ENCODE assay signal across 9 cellular contexts in the genomic region with DNA sequence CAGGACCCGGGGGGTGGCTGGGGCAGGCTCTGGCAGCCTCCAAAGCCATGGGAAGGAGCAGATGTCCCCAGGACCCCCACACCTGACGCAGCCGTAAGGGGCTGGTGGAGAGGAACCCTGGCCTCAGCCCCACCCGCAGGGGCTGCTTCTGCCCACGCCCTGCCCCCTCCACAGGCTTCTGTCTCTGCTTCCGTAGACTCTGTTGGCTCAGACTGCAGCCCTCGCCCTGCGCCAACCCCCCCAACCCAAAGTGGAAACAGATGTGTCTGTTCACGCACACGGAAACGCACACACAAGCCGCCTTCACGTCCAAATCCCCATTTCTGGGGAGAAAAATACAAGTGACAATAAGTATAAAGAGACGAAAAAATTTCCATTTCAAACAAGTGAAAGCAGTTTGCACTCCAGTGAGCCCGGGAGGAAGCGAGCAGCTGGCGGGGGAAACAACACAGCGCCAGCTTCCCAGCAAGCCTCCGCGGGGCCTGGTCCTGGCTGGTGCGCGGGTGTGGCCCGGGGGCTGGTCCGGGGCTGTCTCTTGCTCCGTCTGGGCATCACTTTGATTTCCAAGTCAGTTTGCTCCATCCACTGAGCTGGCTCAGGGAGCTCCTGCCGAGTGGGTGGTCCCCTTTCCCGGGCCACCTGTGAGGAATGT. TPM values are rescaled to one million over a fixed set of nuclear protein-coding genes. Genes with fewer than 3 reads are reported as not detected.
DNase-seq lines count a peak whose midpoint lies in the region; TF ChIP-seq lines count a peak whose summit lies in the region.
"Had no signal": no experiment of that assay in that cellular context is flagged by ENCODE, and none has a peak within 500 bp of the region (broad histone marks: within the 10 kb centered on the region; RNA-seq: fewer than 3 reads in every experiment).

No MANE protein-coding gene starts in this region.

- no peaks in the 10 kb centered on the region for H3K36me3 Mint-ChIP-seq in activated naive CD8-positive, alpha-beta T cell treated with anti-CD3 and anti-CD28 coated beads for 36 hours
- no peaks in the 10 kb centered on the region for H3K36me3 Mint-ChIP-seq in activated T-helper 2 cell treated with anti-CD3 and anti-CD28 coated beads, Interferon-gamma antibody, Interleukin-2, Interleukin-4, amounts not matched to agents 10 μg/mL and 5 μg/mL and 100 μg/mL, durations not matched to agents 14 hours and 24 hours and 36 hours (ENCODE audit: low read depth)

- H3K27me3 ChIP-seq in hepatocyte (no peaks in the 10 kb centered on the region), spleen (replicated peaks in 1 of 7) (peaks cover 0 to 29% (median 0%) of the 10 kb centered on the region in 7 donors)

- no peaks in the 10 kb centered on the region for H4K20me1 ChIP-seq in hepatocyte (ENCODE audit: insufficient read depth, poor library complexity, severe bottlenecking)

- H3K4me2 ChIP-seq in hepatocyte = peak overlapping the region; percentile 48
- H3K4me2 ChIP-seq: PC-9 had no signal

- peaks cover 5% of the 10 kb centered on the region for H3K27me3 Mint-ChIP-seq in activated naive CD8-positive, alpha-beta T cell treated with anti-CD3 and anti-CD28 coated beads for 36 hours
- no peaks in the 10 kb centered on the region for H3K27me3 Mint-ChIP-seq in activated T-helper 2 cell treated with anti-CD3 and anti-CD28 coated beads, Interferon-gamma antibody, Interleukin-2, Interleukin-4, amounts not matched to agents 10 μg/mL and 5 μg/mL and 100 μg/mL, durations not matched to agents 14 hours and 24 hours and 36 hours (ENCODE audit: low read depth)

- no peak overlapping the region for H2AFZ ChIP-seq in hepatocyte
- H2AFZ ChIP-seq: PC-9 had no signal

- H3K27ac ChIP-seq in hepatocyte (peak overlapping the region; percentile 80), spleen (peak overlapping the region in 5 of 8 donors; percentile 39 to 63 (median 54))
- H3K27ac ChIP-seq: PC-9 had no signal

- H3K4me1 ChIP-seq in hepatocyte (ENCODE audit: insufficient read depth) (peaks cover 17% of the 10 kb centered on the region), spleen (peaks cover 6 to 20% (median 13%) of the 10 kb centered on the region in 6 donors)

- no peaks in the 10 kb centered on the region for H3K9me2 ChIP-seq in hepatocyte (replicated peaks; ENCODE audit: insufficient read depth)

- no peak for TF ChIP-seq POLR2A in spleen (IDR thresholded peaks at IDR 0.05)

- DNase-seq in GM04504 (ENCODE audit: low read depth) (peak; percentile 26), hepatocyte (ENCODE audit: low spot score) (peak; percentile 35), spleen (peak; percentile 77), T-helper 9 cell (no peak), NCI-H524 (lab: John Stamatoyannopoulos, UW) (no peak), hepatic stellate cell (ENCODE audit: low spot score) (no peak)
- DNase-seq in activated naive CD8-positive, alpha-beta T cell treated with anti-CD3 and anti-CD28 coated beads for 36 hours = no peak
- DNase-seq in activated T-helper 2 cell treated with anti-CD3 and anti-CD28 coated beads, Interferon-gamma antibody, Interleukin-2, Interleukin-4, amounts not matched to agents 10 μg/mL and 5 μg/mL and 100 μg/mL, durations not matched to agents 14 hours and 24 hours and 36 hours (ENCODE audit: low spot score) = no peak
- DNase-seq: PC-9 had no signal

- H3K4me3 ChIP-seq in hepatocyte (no peak overlapping the region), spleen (peak overlapping the region in 6 of 8 donors; percentile 4 to 57 (median 9))
- H3K4me3 ChIP-seq: PC-9 had no signal

- no peaks in the 10 kb centered on the region for H3K79me2 ChIP-seq in hepatocyte

- WGBS in hepatocyte (ENCODE audit: low lambda C conversion rate, missing lambda C conversion rate) = 59% methylated on average over 25 of the region's 27 CpGs
- WGBS in spleen, 5 donors = 8 to 18% (median 9%) methylated on average over 20 to 27 of the region's 27 CpGs

- intact Hi-C loops in spleen (cut with DNase I; ENCODE audit: low total_unique reads) = no loop called here
- intact Hi-C loops in activated T-helper 2 cell treated with anti-CD3 and anti-CD28 coated beads, Interferon-gamma antibody, Interleukin-2, Interleukin-4, amounts not matched to agents 10 μg/mL and 5 μg/mL and 100 μg/mL, durations not matched to agents 14 hours and 24 hours and 36 hours (cut with micrococcal nuclease) = no loop called here

- H3K4me3 Mint-ChIP-seq in activated naive CD8-positive, alpha-beta T cell treated with anti-CD3 and anti-CD28 coated beads for 36 hours = peak overlapping the region; percentile 18
- no peak overlapping the region for H3K4me3 Mint-ChIP-seq in activated T-helper 2 cell treated with anti-CD3 and anti-CD28 coated beads, Interferon-gamma antibody, Interleukin-2, Interleukin-4, amounts not matched to agents 10 μg/mL and 5 μg/mL and 100 μg/mL, durations not matched to agents 14 hours and 24 hours and 36 hours (ENCODE audit: low read depth)

- no peaks in the 10 kb centered on the region for H3K4me1 Mint-ChIP-seq in activated naive CD8-positive, alpha-beta T cell treated with anti-CD3 and anti-CD28 coated beads for 36 hours
- H3K4me1 Mint-ChIP-seq in activated T-helper 2 cell treated with anti-CD3 and anti-CD28 coated beads, Interferon-gamma antibody, Interleukin-2, Interleukin-4, amounts not matched to agents 10 μg/mL and 5 μg/mL and 100 μg/mL, durations not matched to agents 14 hours and 24 hours and 36 hours (ENCODE audit: low read depth) = no peaks in the 10 kb centered on the region

- no peak overlapping the region for H3K27ac Mint-ChIP-seq in activated naive CD8-positive, alpha-beta T cell treated with anti-CD3 and anti-CD28 coated beads for 36 hours
- H3K27ac Mint-ChIP-seq in activated T-helper 2 cell treated with anti-CD3 and anti-CD28 coated beads, Interferon-gamma antibody, Interleukin-2, Interleukin-4, amounts not matched to agents 10 μg/mL and 5 μg/mL and 100 μg/mL, durations not matched to agents 14 hours and 24 hours and 36 hours = no peak overlapping the region

- no peaks in the 10 kb centered on the region for H3K9me3 ChIP-seq in hepatocyte (ENCODE audit: low read depth)
- H3K9me3 ChIP-seq in spleen = no peaks in the 10 kb centered on the region

- no peaks in the 10 kb centered on the region for H3K36me3 ChIP-seq in hepatocyte (replicated peaks; ENCODE audit: insufficient read depth, low read depth)
- no peaks in the 10 kb centered on the region for H3K36me3 ChIP-seq in spleen

- no peaks in the 10 kb centered on the region for H3K9me3 Mint-ChIP-seq in activated naive CD8-positive, alpha-beta T cell treated with anti-CD3 and anti-CD28 coated beads for 36 hours
- H3K9me3 Mint-ChIP-seq in activated T-helper 2 cell treated with anti-CD3 and anti-CD28 coated beads, Interferon-gamma antibody, Interleukin-2, Interleukin-4, amounts not matched to agents 10 μg/mL and 5 μg/mL and 100 μg/mL, durations not matched to agents 14 hours and 24 hours and 36 hours = no peaks in the 10 kb centered on the region

- TF ChIP-seq CTCF in hepatocyte (IDR thresholded peaks at IDR 0.05; ENCODE audit: poor library complexity) = no peak
- TF ChIP-seq CTCF in spleen (IDR thresholded peaks at IDR 0.05 in 8 of 11, conservative IDR thresholded peaks at IDR 0.05 in 3 of 11) = no peak

RNA-seq across cellular contexts. Expression of gene RXRA, which starts 32.6 kb away (rescaled TPM):
- total RNA-seq in activated naive CD8-positive, alpha-beta T cell treated with anti-CD3 and anti-CD28 coated beads for 36 hours = 10 to 100 TPM; 11.0 to 11.4 TPM
- 32.5 and 35.9 TPM in 2 replicates for total RNA-seq in hepatocyte
- polyA plus RNA-seq in hepatocyte = 34.3 and 41.6 TPM in 2 replicates
- total RNA-seq in spleen = 100 to 1,000 TPM in 2 of 7 donors, 10 to 100 TPM in 5; 67.7 to 116 (median 95.6) TPM
- polyA plus RNA-seq in spleen = 10 to 100 TPM; 10.9 to 40.4 (median 11.9) TPM
- total RNA-seq in activated T-helper 2 cell treated with anti-CD3 and anti-CD28 coated beads, Interferon-gamma antibody, Interleukin-2, Interleukin-4, amounts not matched to agents 10 μg/mL and 5 μg/mL and 100 μg/mL, durations not matched to agents 14 hours and 24 hours and 36 hours = 22.8 and 22.9 TPM in 2 replicates

Comparison
In these comparisons a context has a peak if more than half of its experiments do, and no peak if none do; other contexts are left out.
1. DNase-seq: peak in GM04504 (single experiment), hepatocyte (single experiment) and spleen (single experiment); none in activated naive CD8-positive, alpha-beta T cell treated with anti-CD3 and anti-CD28 coated beads for 36 hours (single experiment), T-helper 9 cell (single experiment), NCI-H524 (0 of 2), activated T-helper 2 cell treated with anti-CD3 and anti-CD28 coated beads, Interferon-gamma antibody, Interleukin-2, Interleukin-4, amounts not matched to agents 10 μg/mL and 5 μg/mL and 100 μg/mL, durations not matched to agents 14 hours and 24 hours and 36 hours (single experiment) and hepatic stellate cell (single experiment).